In genomic region chr2:9234680-9235387, GRCh38 we compare ENCODE assay signal across 9 cellular contexts. TPM values are rescaled to one million over a fixed set of nuclear protein-coding genes. Genes with fewer than 3 reads are reported as not detected.
DNase-seq lines count a peak whose midpoint lies in the region; ATAC-seq and TF ChIP-seq lines count a peak whose summit lies in the region.
"Had no signal": no experiment of that assay in that cellular context is flagged by ENCODE, and none has a peak within 500 bp of the region (broad histone marks: within the 10 kb centered on the region; RNA-seq: fewer than 3 reads in every experiment).

No MANE protein-coding gene starts in this region.

- H3K27ac Mint-ChIP-seq in endothelial cell (ENCODE audit: unreplicated experiment) (peak overlapping the region; percentile 90), neural crest cell (ENCODE audit: unreplicated experiment) (peak overlapping the region; percentile 48)
- H3K27ac Mint-ChIP-seq: stimulated activated naive CD8-positive, alpha-beta T cell treated with anti-CD3 and anti-CD28 coated beads, Interleukin-15, Interleukin-2, amounts not matched to agents 100 ng/mL and 50 ng/mL, for 24 hours had no signal

- H3K27me3 Mint-ChIP-seq in endothelial cell (ENCODE audit: unreplicated experiment) (peaks cover 8% of the 10 kb centered on the region), neural crest cell (ENCODE audit: low read depth) (no peaks in the 10 kb centered on the region)
- peaks cover 14% of the 10 kb centered on the region for H3K27me3 Mint-ChIP-seq in activated T-cell treated with anti-CD3 and anti-CD28 coated beads, Interleukin-2, amount 50 U/mL, for 4 hours (ENCODE audit: low read depth)

- intact Hi-C loops in PC-9 (cut with micrococcal nuclease; ENCODE audit: unreplicated experiment), result loop anchor here (1.0 to 10.0 kb wide), 7 partner anchors 14 to 320 kb away; partner anchors contain the start of genes ADAM17 and ASAP2

- H3K4me1 ChIP-seq in BLaER1 treated with 17β-estradiol and CSF1 and Interleukin-3, amounts not matched to agents 10 nM and 100 nM, result peaks cover 90 to 100% (median 98%) of the 10 kb centered on the region in 10 experiments
- peaks cover 93% of the 10 kb centered on the region for H3K4me1 ChIP-seq in PC-9 (replicated peaks; ENCODE audit: insufficient read depth)

- peaks cover 30 to 100% (median 64%) of the 10 kb centered on the region in 11 experiments for H4K20me1 ChIP-seq in BLaER1 treated with 17β-estradiol and CSF1 and Interleukin-3, amounts not matched to agents 10 nM and 100 nM
- peaks cover 7% of the 10 kb centered on the region; the same call in 1 of the 2 replicates for H4K20me1 ChIP-seq in PC-9 (ENCODE audit: insufficient read depth)

- H3K36me3 Mint-ChIP-seq in endothelial cell (ENCODE audit: low read depth, unreplicated experiment), result peaks cover 10% of the 10 kb centered on the region
- H3K36me3 Mint-ChIP-seq in neural crest cell (ENCODE audit: low read depth), result no peaks in the 10 kb centered on the region
- H3K36me3 Mint-ChIP-seq in activated T-cell treated with anti-CD3 and anti-CD28 coated beads, Interleukin-2, amount 50 U/mL, for 4 hours (ENCODE audit: insufficient read depth), result no peaks in the 10 kb centered on the region

- H3K27me3 ChIP-seq in BLaER1 treated with 17β-estradiol and CSF1 and Interleukin-3, amounts not matched to agents 10 nM and 100 nM, result peaks cover 0 to 1% (median 0%) of the 10 kb centered on the region in 11 experiments; a peak in 3 of 22 replicates
- H3K27me3 ChIP-seq in PC-9 (ENCODE audit: insufficient read depth, low read depth), result no peaks in the 10 kb centered on the region

- peaks cover 86% of the 10 kb centered on the region for H3F3A ChIP-seq in PC-9 (ENCODE audit: insufficient read depth, low read depth)

- CTCF ChIA-PET in PC-9 (lab: Charles Lee), result interaction anchor here (0.5 kb wide), 1 partner anchor 26 kb away, joined by 5 read pairs; no protein-coding TSS in a partner anchor

- no TSS peak for BruUV-seq in PC-9 (replicated peaks; lab: Mats Ljungman, UMichigan)

- H3K27ac ChIP-seq in BLaER1 treated with 17β-estradiol and CSF1 and Interleukin-3, amounts not matched to agents 10 nM and 100 nM, result peak overlapping the region in 10 of 11 experiments; percentile 26 to 79 (median 70); a peak in 20 of 22 replicates
- H3K27ac ChIP-seq in PC-9, result peak overlapping the region; percentile 98

- H3K9me2 ChIP-seq in PC-9 (ENCODE audit: insufficient read depth), result no peaks in the 10 kb centered on the region

- peak overlapping the region; percentile 56 to 95 (median 88) for H3K4me2 ChIP-seq in BLaER1 treated with 17β-estradiol and CSF1 and Interleukin-3, amounts not matched to agents 10 nM and 100 nM
- peak overlapping the region; percentile 93 for H3K4me2 ChIP-seq in PC-9

- no peaks in the 10 kb centered on the region for H3K9me3 Mint-ChIP-seq in endothelial cell (ENCODE audit: unreplicated experiment)
- no peaks in the 10 kb centered on the region for H3K9me3 Mint-ChIP-seq in neural crest cell
- no peaks in the 10 kb centered on the region for H3K9me3 Mint-ChIP-seq in activated T-cell treated with anti-CD3 and anti-CD28 coated beads, Interleukin-2, amount 50 U/mL, for 4 hours
- H3K9me3 Mint-ChIP-seq: stimulated activated naive CD8-positive, alpha-beta T cell treated with anti-CD3 and anti-CD28 coated beads, Interleukin-15, Interleukin-2, amounts not matched to agents 100 ng/mL and 50 ng/mL, for 24 hours had no signal

- peaks cover 92% of the 10 kb centered on the region for H3K79me2 ChIP-seq in PC-9 (ENCODE audit: low read depth)

- peaks cover 86% of the 10 kb centered on the region for H3K4me1 Mint-ChIP-seq in endothelial cell (ENCODE audit: unreplicated experiment)
- peaks cover 66% of the 10 kb centered on the region for H3K4me1 Mint-ChIP-seq in neural crest cell
- no peaks in the 10 kb centered on the region for H3K4me1 Mint-ChIP-seq in activated T-cell treated with anti-CD3 and anti-CD28 coated beads, Interleukin-2, amount 50 U/mL, for 4 hours (ENCODE audit: low read depth)

- no peak for ATAC-seq in activated T-cell treated with anti-CD3 and anti-CD28 coated beads, Interleukin-2, amount 50 U/mL, for 4 hours
- no peak for ATAC-seq in GM21529 (IDR thresholded peaks at IDR 0.05; ENCODE audit: unreplicated experiment)

- H2AFZ ChIP-seq in PC-9, result peak overlapping the region; percentile 17; the same call in 1 of the 2 replicates

- no peaks in the 10 kb centered on the region for H3K9me3 ChIP-seq in BLaER1 treated with 17β-estradiol and CSF1 and Interleukin-3, amounts not matched to agents 10 nM and 100 nM (replicated peaks in 1 of 11)
- no peaks in the 10 kb centered on the region for H3K9me3 ChIP-seq in PC-9 (ENCODE audit: insufficient read depth, low read depth)

- H3K4me3 Mint-ChIP-seq in endothelial cell (ENCODE audit: unreplicated experiment), result peak overlapping the region; percentile 63
- H3K4me3 Mint-ChIP-seq in neural crest cell, result peak overlapping the region; percentile 5
- no peak overlapping the region for H3K4me3 Mint-ChIP-seq in activated T-cell treated with anti-CD3 and anti-CD28 coated beads, Interleukin-2, amount 50 U/mL, for 4 hours
- H3K4me3 Mint-ChIP-seq: stimulated activated naive CD8-positive, alpha-beta T cell treated with anti-CD3 and anti-CD28 coated beads, Interleukin-15, Interleukin-2, amounts not matched to agents 100 ng/mL and 50 ng/mL, for 24 hours had no signal

- TF ChIP-seq CTCF in PC-9 (conservative IDR thresholded peaks at IDR 0.05) (no peak), endothelial cell (IDR thresholded peaks at IDR 0.05; ENCODE audit: unreplicated experiment) (no peak), neural crest cell (conservative IDR thresholded peaks at IDR 0.05) (no peak)

- H3K36me3 ChIP-seq in BLaER1 treated with 17β-estradiol and CSF1 and Interleukin-3, amounts not matched to agents 10 nM and 100 nM, result peaks cover 0 to 11% (median 4%) of the 10 kb centered on the region in 11 experiments; a peak in 7 of 22 replicates
- H3K36me3 ChIP-seq in PC-9 (ENCODE audit: low read depth), result peaks cover 16% of the 10 kb centered on the region; the same call in 1 of the 2 replicates

- peak overlapping the region in 8 of 11 experiments; percentile 31 to 54 (median 46); a peak in 11 of 22 replicates for H3K9ac ChIP-seq in BLaER1 treated with 17β-estradiol and CSF1 and Interleukin-3, amounts not matched to agents 10 nM and 100 nM

- DNase-seq in PC-9, result peak; percentile 90 to 99
- no peak for DNase-seq in endothelial cell (ENCODE audit: low spot score)
- DNase-seq in neural crest cell (ENCODE audit: low read depth, low spot score), result no peak
- DNase-seq in COR-L47 (lab: John Stamatoyannopoulos, UW), result no peak
- no peak for DNase-seq in activated T-cell treated with anti-CD3 and anti-CD28 coated beads, Interleukin-2, amount 50 U/mL, for 4 hours
- DNase-seq in NCI-H146 (lab: John Stamatoyannopoulos, UW), result no peak

- POLR2A ChIA-PET in PC-9 (lab: Charles Lee; ENCODE audit: unreplicated experiment), result interaction anchor here (0.5 to 1.2 kb wide), 11 partner anchors 13 to 517 kb away, joined by 3 to 10 read pairs (median 4); no protein-coding TSS in a partner anchor

- H3K4me3 ChIP-seq in BLaER1 treated with 17β-estradiol and CSF1 and Interleukin-3, amounts not matched to agents 10 nM and 100 nM, result peak overlapping the region in 6 of 10 experiments; percentile 2 to 44 (median 10); a peak in 8 of 20 replicates
- H3K4me3 ChIP-seq in PC-9, result peak overlapping the region; percentile 59

RNA-seq across cellular contexts. Expression of gene ASAP2, which starts 28.2 kb away (rescaled TPM):
- 60.3 and 66.8 TPM in 2 replicates for total RNA-seq in PC-9 (2021)
- total RNA-seq in endothelial cell (ENCODE audit: unreplicated experiment), result 31.8 TPM
- total RNA-seq in neural crest cell, result 48.6 and 51.8 TPM in 2 replicates
- under 1 TPM; 0.13 to 0.22 (median 0.20) TPM for total RNA-seq in activated T-cell treated with anti-CD3 and anti-CD28 coated beads, Interleukin-2, amount 50 U/mL, for 4 hours

Comparison
In these comparisons a context has a peak if more than half of its experiments do, and no peak if none do; other contexts are left out.
1. DNase-seq: peak in PC-9 (2 of 2); none in endothelial cell (single experiment), neural crest cell (single experiment), COR-L47 (single experiment), activated T-cell treated with anti-CD3 and anti-CD28 coated beads, Interleukin-2, amount 50 U/mL, for 4 hours (single experiment) and NCI-H146 (single experiment).
2. RNA of gene ASAP2, which starts 28.2 kb away (total RNA-seq): 60.3 to 66.8 TPM in PC-9, 48.6 to 51.8 TPM in neural crest cell and 31.8 TPM in endothelial cell (single experiment); 0.13 to 0.22 TPM in activated T-cell treated with anti-CD3 and anti-CD28 coated beads, Interleukin-2, amount 50 U/mL, for 4 hours; every median in the first group is over 10 times any median in the second.